29 cellular contexts compared by ENCODE assay signal in the genomic region with DNA sequence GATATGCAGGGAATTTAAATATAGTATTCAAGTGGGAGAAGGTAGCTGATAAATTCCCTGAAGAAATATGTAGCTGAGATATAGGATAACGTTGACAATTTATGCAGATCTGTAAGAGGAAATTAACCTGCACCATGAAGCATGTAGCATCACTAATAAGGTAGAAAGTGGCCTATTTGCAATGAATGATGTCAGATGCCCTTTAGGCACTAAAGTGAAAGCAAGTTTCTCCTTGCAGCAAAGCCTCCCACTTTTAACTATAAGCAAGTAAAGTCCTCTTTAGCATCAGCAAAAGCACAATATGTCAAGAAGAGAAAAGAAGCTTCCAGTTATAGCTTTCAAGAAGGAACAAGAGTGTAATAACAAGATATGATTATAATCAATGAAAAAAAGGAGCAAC.
"Had no signal": no experiment of that assay in that cellular context is flagged by ENCODE, and none has a peak within 500 bp of the region (broad histone marks: within the 10 kb centered on the region; RNA-seq: fewer than 3 reads in every experiment).

No MANE protein-coding gene starts in this region.

- ATAC-seq: left colon; lower lobe of right lung; natural killer cell treated with Interleukin-12 subunit alpha and Interleukin-12 subunit beta and Interleukin-15 and Interleukin-18, amount 100 ng/mL, for 72 hours; sciatic nerve had no signal

- H3K4me1 ChIP-seq: colonic mucosa, left ventricle myocardium inferior, lower lobe of right lung, neural progenitor cell, parathyroid adenoma, right atrium auricular region, stomach, thyroid gland, vagina had no signal

- H3K4me2 ChIP-seq: neural progenitor cell, smooth muscle cell had no signal

- H3K79me2 ChIP-seq: parathyroid adenoma had no signal

- DNase-seq: colonic mucosa; dermis blood vessel endothelial cell; effector memory CD4-positive, alpha-beta T cell; erythroblast; hypothalamus; immature natural killer cell; islet precursor cell; kidney glomerular epithelial cell; left colon; left ventricle myocardium inferior; lower lobe of right lung; naive B cell; stimulated activated CD4-positive, alpha-beta T cell treated with anti-CD3 and anti-CD28 coated beads, Interleukin-12 subunit alpha, Interleukin-12 subunit beta, amount 100 ng/mL, for 4 hours; stimulated activated CD4-positive, alpha-beta T cell treated with anti-CD3 and anti-CD28 coated beads, Interleukin-1b, Interleukin-23, amount 100 ng/mL, for 48 hours; stimulated activated CD4-positive, alpha-beta T cell treated with anti-CD3 and anti-CD28 coated beads, Interleukin-4, amount 100 ng/mL, for 1 hour; stimulated activated CD8-positive, alpha-beta memory T cell treated with anti-CD3 and anti-CD28 coated beads, Interleukin-4, amount 100 ng/mL, for 48 hours; stimulated activated naive CD4-positive, alpha-beta T cell treated with Interleukin-2 at 50 U/mL for 16 hours; stomach; thyroid gland; trophoblast cell had no signal

- H3K9ac ChIP-seq: neural progenitor cell, parathyroid adenoma had no signal

- H3K9me3 ChIP-seq: colonic mucosa, left ventricle myocardium inferior, lower lobe of right lung, right atrium auricular region, thyroid gland, vagina had no signal

- H3K27ac ChIP-seq: colonic mucosa, left ventricle myocardium inferior, lower lobe of right lung, neural progenitor cell, parathyroid adenoma, right atrium auricular region, stomach, thyroid gland, vagina had no signal

- H3K27me3 ChIP-seq: colonic mucosa, neural progenitor cell, right atrium auricular region, stomach, thyroid gland, vagina had no signal

- H3K36me3 ChIP-seq: colonic mucosa, left ventricle myocardium inferior, lower lobe of right lung, neural progenitor cell, right atrium auricular region, stomach, thyroid gland, vagina had no signal

- H2AFZ ChIP-seq: neural progenitor cell, parathyroid adenoma had no signal

- H3K4me3 ChIP-seq: colonic mucosa, left ventricle myocardium inferior, lower lobe of right lung, neural progenitor cell, right atrium auricular region, smooth muscle cell, stomach, thyroid gland, vagina had no signal

- FAIRE-seq: endothelial cell of umbilical vein, frontal cortex had no signal
